In genomic region chr5:179732918-179733763, GRCh38 we compare ENCODE assay signal across 8 cellular contexts. TPM values are rescaled to one million over a fixed set of nuclear protein-coding genes. Genes with fewer than 3 reads are reported as not detected.
DNase-seq lines count a peak whose midpoint lies in the region; ATAC-seq lines count a peak whose summit lies in the region.

No MANE protein-coding gene starts in this region.

- H3K27ac ChIP-seq in Karpas-422 (ENCODE audit: low read length) (peak overlapping the region; percentile 28; the same call in 1 of the 2 replicates), temporal lobe (ENCODE audit: low read depth, low read length) (peak overlapping the region; percentile 65)

- H3K79me2 ChIP-seq in Karpas-422 (ENCODE audit: low read length), result peaks cover 52% of the 10 kb centered on the region

- H3K4me1 ChIP-seq in Karpas-422 (ENCODE audit: low read length), result peaks cover 35% of the 10 kb centered on the region

- H3K36me3 ChIP-seq in H7 (replicated peaks; ENCODE audit: control insufficient read depth, insufficient read depth, low read length), result peaks cover 10% of the 10 kb centered on the region
- H3K36me3 ChIP-seq in Karpas-422 (ENCODE audit: insufficient read depth, low read length), result peaks cover 38% of the 10 kb centered on the region

- ATAC-seq in esophagus mucosa, result peak; percentile 62

- H3K4me3 ChIP-seq in H7 (ENCODE audit: insufficient read depth, low read depth, low read length), result peak overlapping the region; percentile 78
- H3K4me3 ChIP-seq in Karpas-422 (ENCODE audit: low read length), result peak overlapping the region; percentile 80

- DNase-seq in NCI-H1417 (lab: John Stamatoyannopoulos, UW), result peak; percentile 40 to 84 (median 65)
- no peak for DNase-seq in NCI-H1417 treated with DMSO at 0.1 percent for 48 hours (lab: John Stamatoyannopoulos, UW)
- no peak for DNase-seq in H7
- DNase-seq in Karpas-422, result peak; percentile 71
- DNase-seq in activated CD4-positive, alpha-beta T cell treated with anti-CD3 and anti-CD28 coated beads, Interleukin-2, amount 50 U/mL, for 48 hours, result peak; percentile 34 to 42
- peak; percentile 52 for DNase-seq in myocyte (ENCODE audit: low read depth)

- H3K27me3 ChIP-seq in H7 (ENCODE audit: control insufficient read depth, insufficient read depth, low read length) (no peaks in the 10 kb centered on the region), Karpas-422 (ENCODE audit: low read length) (no peaks in the 10 kb centered on the region)

- peak overlapping the region; percentile 95 for H3K4me2 ChIP-seq in Karpas-422 (ENCODE audit: low read depth, low read length, poor library complexity, severe bottlenecking)

- no peaks in the 10 kb centered on the region; the same call in 1 of the 2 replicates for H4K20me1 ChIP-seq in Karpas-422 (ENCODE audit: insufficient read depth, low read depth, low read length)

- H3K9me2 ChIP-seq in Karpas-422 (replicated peaks; ENCODE audit: insufficient read depth, low read length), result no peaks in the 10 kb centered on the region

- H3K9me3 ChIP-seq in Karpas-422 (ENCODE audit: low read length), result no peaks in the 10 kb centered on the region

- H3K9ac ChIP-seq in Karpas-422 (ENCODE audit: low read length), result peak overlapping the region; percentile 96

- no peak overlapping the region for H2AFZ ChIP-seq in Karpas-422 (ENCODE audit: low read length)

RNA-seq across cellular contexts. Expression of gene MAML1, which starts 0.5 kb away (rescaled TPM):
- 21.5 and 22.3 TPM in 2 replicates for total RNA-seq in H7 (2014; rRNA removed; shearing (Covaris generic))
- 11.5 and 14.2 TPM in 2 replicates for total RNA-seq in Karpas-422 (2014; rRNA removed; shearing (Covaris generic); ENCODE audit: low replicate concordance)
- total RNA-seq in esophagus mucosa (15.4 TPM), myocyte (13.8 and 14.0 TPM in 2 replicates), temporal lobe (12.8 TPM)
- 13.2 TPM for polyA plus RNA-seq in myocyte (2012)

RNA-seq across cellular contexts. Expression of gene CANX, which starts 34.4 kb away (rescaled TPM):
- 263 and 304 TPM in 2 replicates for total RNA-seq in H7 (2014; rRNA removed; shearing (Covaris generic))
- 191 and 224 TPM in 2 replicates for total RNA-seq in Karpas-422 (2014; rRNA removed; shearing (Covaris generic); ENCODE audit: low replicate concordance)
- total RNA-seq in esophagus mucosa (375 TPM), myocyte (522 and 641 TPM in 2 replicates), temporal lobe (289 TPM)
- 757 TPM for polyA plus RNA-seq in myocyte (2012)

RNA-seq across cellular contexts. Expression of gene CBY3, which starts 52.3 kb away (rescaled TPM):
- 0.44 TPM in 1 of 2 replicates, not detected in the other for total RNA-seq in H7 (2014; rRNA removed; shearing (Covaris generic))
- total RNA-seq in Karpas-422 (2014; rRNA removed; shearing (Covaris generic); ENCODE audit: low replicate concordance), result not detected in 2 replicates
- total RNA-seq in esophagus mucosa, result not detected
- total RNA-seq in myocyte, result not detected in 2 replicates
- polyA plus RNA-seq in myocyte (2012), result 0.91 TPM
- not detected for total RNA-seq in temporal lobe

Comparison
In these comparisons a context has a peak if more than half of its experiments do, and no peak if none do; other contexts are left out.
1. DNase-seq: peak in NCI-H1417 (3 of 3), Karpas-422 (single experiment), activated CD4-positive, alpha-beta T cell treated with anti-CD3 and anti-CD28 coated beads, Interleukin-2, amount 50 U/mL, for 48 hours (2 of 2) and myocyte (single experiment); none in NCI-H1417 treated with DMSO at 0.1 percent for 48 hours (single experiment) and H7 (single experiment).